27 cellular contexts compared by ENCODE assay signal in the genomic region with DNA sequence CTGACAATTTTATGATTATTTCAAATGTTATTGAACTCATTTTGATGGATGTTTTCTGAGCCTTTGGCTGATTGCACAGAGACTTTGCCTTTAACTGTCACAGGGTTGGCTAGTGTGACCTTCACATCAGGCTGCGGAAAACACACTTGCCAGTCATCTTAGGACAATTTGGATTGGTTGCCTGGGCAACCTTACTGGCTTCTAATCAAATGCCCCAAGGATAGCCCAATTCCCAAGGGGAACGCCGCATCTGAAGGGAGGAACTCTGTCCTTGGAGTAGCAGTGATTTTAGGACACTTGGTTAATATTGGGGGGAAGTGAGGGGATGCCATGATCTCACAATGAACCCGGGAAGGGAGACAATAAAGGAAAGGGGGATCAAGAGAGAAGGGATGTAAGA.
"Had no signal": no experiment of that assay in that cellular context is flagged by ENCODE, and none has a peak within 500 bp of the region (broad histone marks: within the 10 kb centered on the region; RNA-seq: fewer than 3 reads in every experiment).

No MANE protein-coding gene starts in this region.

- H3K36me3 ChIP-seq: MG63, SJCRH30 had no signal

- H3K9me3 Mint-ChIP-seq: activated CD4-positive, alpha-beta memory T cell treated with anti-CD3 and anti-CD28 coated beads, Interleukin-2, amount 10 ng/mL, durations not matched to agents 7 days and 5 days; activated naive CD4-positive, alpha-beta T cell treated with anti-CD3 and anti-CD28 coated beads, Interleukin-2, amount 10 ng/mL, durations not matched to agents 7 days and 5 days; activated naive CD8-positive, alpha-beta T cell treated with anti-CD3 and anti-CD28 coated beads, Interleukin-2, amount 10 ng/mL, durations not matched to agents 7 days and 5 days; activated T-helper 17 cell treated with anti-CD3 and anti-CD28 coated beads, Interleukin-2, amount 50 U/mL, for 72 hours had no signal

- ATAC-seq: activated T-helper 17 cell treated with anti-CD3 and anti-CD28 coated beads, Interleukin-2, amount 50 U/mL, for 72 hours; Panc1 had no signal

- H3K27ac ChIP-seq: coronary artery, RWPE1, SJCRH30, VCaP had no signal

- H3K36me3 Mint-ChIP-seq: activated naive CD4-positive, alpha-beta T cell treated with anti-CD3 and anti-CD28 coated beads, Interleukin-2, amount 10 ng/mL, durations not matched to agents 7 days and 5 days; activated naive CD8-positive, alpha-beta T cell treated with anti-CD3 and anti-CD28 coated beads, Interleukin-2, amount 10 ng/mL, durations not matched to agents 7 days and 5 days had no signal

- H3K4me3 ChIP-seq: coronary artery, MG63, SJCRH30 had no signal

- DNase-seq: activated CD4-positive, alpha-beta memory T cell treated with anti-CD3 and anti-CD28 coated beads, Interleukin-2, amount 10 ng/mL, durations not matched to agents 7 days and 5 days; activated CD4-positive, alpha-beta T cell treated with anti-CD3 and anti-CD28 coated beads, Interleukin-2, amount 50 U/mL, for 1 hour; activated CD4-positive, CD25-positive, alpha-beta regulatory T cell; activated gamma-delta T cell; activated naive CD4-positive, alpha-beta T cell treated with anti-CD3 and anti-CD28 coated beads, Interleukin-2, amount 10 ng/mL, durations not matched to agents 7 days and 5 days; activated naive CD8-positive, alpha-beta T cell treated with anti-CD3 and anti-CD28 coated beads, Interleukin-2, amount 10 ng/mL, durations not matched to agents 7 days and 5 days; activated T-cell treated with anti-CD3 and anti-CD28 coated beads for 4 hours; activated T-cell treated with anti-CD3 and anti-CD28 coated beads, Interleukin-2, amount 50 U/mL, for 48 hours; aorta; central memory CD4-positive, alpha-beta T cell; MG63; MV-4-11; NCI-H2029 treated with DMSO at 0.1 percent for 48 hours; NCI-H226; NCI-H510A treated with DMSO at 0.1 percent for 48 hours; NK-92 treated with Interleukin-12 subunit alpha and Interleukin-12 subunit beta, amount 100 ng/mL, for 24 hours; OCI-M1; Right ventricle myocardium superior; SJCRH30; SK-N-SH; T-helper 1 cell had no signal

- H3K4me1 Mint-ChIP-seq: activated CD4-positive, alpha-beta memory T cell treated with anti-CD3 and anti-CD28 coated beads, Interleukin-2, amount 10 ng/mL, durations not matched to agents 7 days and 5 days; activated naive CD4-positive, alpha-beta T cell treated with anti-CD3 and anti-CD28 coated beads, Interleukin-2, amount 10 ng/mL, durations not matched to agents 7 days and 5 days; activated naive CD8-positive, alpha-beta T cell treated with anti-CD3 and anti-CD28 coated beads, Interleukin-2, amount 10 ng/mL, durations not matched to agents 7 days and 5 days; activated T-helper 17 cell treated with anti-CD3 and anti-CD28 coated beads, Interleukin-2, amount 50 U/mL, for 72 hours had no signal

- H3K4me3 Mint-ChIP-seq: activated CD4-positive, alpha-beta memory T cell treated with anti-CD3 and anti-CD28 coated beads, Interleukin-2, amount 10 ng/mL, durations not matched to agents 7 days and 5 days; activated naive CD4-positive, alpha-beta T cell treated with anti-CD3 and anti-CD28 coated beads, Interleukin-2, amount 10 ng/mL, durations not matched to agents 7 days and 5 days; activated naive CD8-positive, alpha-beta T cell treated with anti-CD3 and anti-CD28 coated beads, Interleukin-2, amount 10 ng/mL, durations not matched to agents 7 days and 5 days; activated T-helper 17 cell treated with anti-CD3 and anti-CD28 coated beads, Interleukin-2, amount 50 U/mL, for 72 hours had no signal

- H3K27me3 ChIP-seq: MG63, SJCRH30 had no signal

- H3K9ac ChIP-seq: SK-N-SH had no signal

- FAIRE-seq: bronchial epithelial cell had no signal

- H3K27ac Mint-ChIP-seq: activated CD4-positive, alpha-beta memory T cell treated with anti-CD3 and anti-CD28 coated beads, Interleukin-2, amount 10 ng/mL, durations not matched to agents 7 days and 5 days; activated naive CD4-positive, alpha-beta T cell treated with anti-CD3 and anti-CD28 coated beads, Interleukin-2, amount 10 ng/mL, durations not matched to agents 7 days and 5 days; activated naive CD8-positive, alpha-beta T cell treated with anti-CD3 and anti-CD28 coated beads, Interleukin-2, amount 10 ng/mL, durations not matched to agents 7 days and 5 days; activated T-helper 17 cell treated with anti-CD3 and anti-CD28 coated beads, Interleukin-2, amount 50 U/mL, for 72 hours had no signal

- H3K9me3 ChIP-seq: MG63, SJCRH30, SK-N-SH had no signal
